15 cellular contexts compared by ENCODE assay signal in the genomic region with DNA sequence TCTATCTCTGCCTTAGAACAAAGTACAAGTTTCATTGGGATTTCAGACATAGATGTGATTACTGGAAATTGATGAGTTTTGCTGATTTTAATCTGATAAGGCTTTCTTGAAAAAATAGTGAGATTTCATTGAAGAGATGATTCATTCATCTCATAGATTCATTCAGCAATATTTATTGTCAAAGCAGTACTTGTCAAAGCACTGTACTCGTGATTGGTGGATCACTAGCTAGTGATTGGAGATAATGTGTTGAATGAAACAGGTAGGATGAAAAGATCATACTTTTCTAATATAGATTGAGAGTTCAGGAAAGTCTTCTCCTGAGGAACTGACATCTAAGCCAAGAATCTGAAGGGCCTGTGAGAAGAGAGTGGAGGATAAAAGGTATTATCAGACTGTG.
DNase-seq lines count a peak whose midpoint lies in the region; ATAC-seq and TF ChIP-seq lines count a peak whose summit lies in the region.
"Had no signal": no experiment of that assay in that cellular context is flagged by ENCODE, and none has a peak within 500 bp of the region (broad histone marks: within the 10 kb centered on the region; RNA-seq: fewer than 3 reads in every experiment).

No MANE protein-coding gene starts in this region.

- no peak overlapping the region for H3K4me3 Mint-ChIP-seq in activated CD8-positive, alpha-beta T cell treated with anti-CD3 and anti-CD28 coated beads for 36 hours
- H3K4me3 Mint-ChIP-seq in activated CD8-positive, alpha-beta T cell treated with anti-CD3 and anti-CD28 coated beads, Interleukin-2, amount 10 ng/mL, durations not matched to agents 7 days and 5 days, result no peak overlapping the region
- no peak overlapping the region for H3K4me3 Mint-ChIP-seq in stimulated activated naive CD8-positive, alpha-beta T cell treated with anti-CD3 and anti-CD28 coated beads, Interleukin-15, Interleukin-2, amounts not matched to agents 100 ng/mL and 50 ng/mL, for 24 hours
- no peak overlapping the region for H3K4me3 Mint-ChIP-seq in stimulated activated naive CD8-positive, alpha-beta T cell treated with anti-CD3 and anti-CD28 coated beads, Interleukin-15, amount 100 ng/mL, for 72 hours
- no peak overlapping the region for H3K4me3 Mint-ChIP-seq in memory B cell
- H3K4me3 Mint-ChIP-seq: CD4-positive, alpha-beta T cell had no signal

- CTCF ChIA-PET in activated CD8-positive, alpha-beta T cell treated with anti-CD3 and anti-CD28 coated beads for 36 hours (lab: Charles Lee), result no interaction called here
- CTCF ChIA-PET in activated CD8-positive, alpha-beta T cell treated with anti-CD3 and anti-CD28 coated beads, Interleukin-2, amount 10 ng/mL, durations not matched to agents 7 days and 5 days (lab: Charles Lee), result interaction anchor here (1.3 kb wide), 1 partner anchor 13 kb away, joined by 3 read pairs; no protein-coding TSS in a partner anchor

- H3K4me3 ChIP-seq in Peyer's patch, result no peak overlapping the region
- H3K4me3 ChIP-seq: BLaER1 treated with 17β-estradiol and CSF1 and Interleukin-3, amounts not matched to agents 10 nM and 100 nM; GM12878; GM23248 had no signal

- intact Hi-C loops in activated CD8-positive, alpha-beta T cell treated with anti-CD3 and anti-CD28 coated beads for 36 hours (cut with micrococcal nuclease), result no loop called here
- intact Hi-C loops in head of caudate nucleus (cut with DNase I), result no loop called here

- DNase-seq in activated CD8-positive, alpha-beta T cell treated with anti-CD3 and anti-CD28 coated beads for 36 hours, result no peak
- DNase-seq in activated CD8-positive, alpha-beta T cell treated with anti-CD3 and anti-CD28 coated beads, Interleukin-2, amount 10 ng/mL, durations not matched to agents 7 days and 5 days, result no peak
- no peak for DNase-seq in stimulated activated naive CD8-positive, alpha-beta T cell treated with anti-CD3 and anti-CD28 coated beads, Interleukin-15, amount 100 ng/mL, for 72 hours
- DNase-seq in memory B cell (ENCODE audit: low spot score in 2 of 2), result no peak
- DNase-seq in head of caudate nucleus, result no peak
- no peak for DNase-seq in Peyer's patch
- DNase-seq: ACHN; Calu3; CD4-positive, alpha-beta T cell; DMS 273 treated with DMSO at 0.1 percent for 48 hours; GM23248 had no signal

- H3K9me3 ChIP-seq in Peyer's patch, result no peaks in the 10 kb centered on the region
- H3K9me3 ChIP-seq: BLaER1 treated with 17β-estradiol and CSF1 and Interleukin-3, amounts not matched to agents 10 nM and 100 nM had no signal

- POLR2A ChIA-PET in activated CD8-positive, alpha-beta T cell treated with anti-CD3 and anti-CD28 coated beads for 36 hours (lab: Charles Lee), result no interaction called here
- POLR2A ChIA-PET in activated CD8-positive, alpha-beta T cell treated with anti-CD3 and anti-CD28 coated beads, Interleukin-2, amount 10 ng/mL, durations not matched to agents 7 days and 5 days (lab: Charles Lee), result interaction anchor here (0.5 kb wide), 1 partner anchor 70 kb away, joined by 3 read pairs; no protein-coding TSS in a partner anchor

- no peaks in the 10 kb centered on the region for H3K4me1 ChIP-seq in Peyer's patch
- H3K4me1 ChIP-seq: BLaER1 treated with 17β-estradiol and CSF1 and Interleukin-3, amounts not matched to agents 10 nM and 100 nM had no signal

- peaks cover 9% of the 10 kb centered on the region for H3K4me1 Mint-ChIP-seq in activated CD8-positive, alpha-beta T cell treated with anti-CD3 and anti-CD28 coated beads for 36 hours (ENCODE audit: low read depth)
- H3K4me1 Mint-ChIP-seq in activated CD8-positive, alpha-beta T cell treated with anti-CD3 and anti-CD28 coated beads, Interleukin-2, amount 10 ng/mL, durations not matched to agents 7 days and 5 days (ENCODE audit: low read depth), result no peaks in the 10 kb centered on the region
- H3K4me1 Mint-ChIP-seq in stimulated activated naive CD8-positive, alpha-beta T cell treated with anti-CD3 and anti-CD28 coated beads, Interleukin-15, Interleukin-2, amounts not matched to agents 100 ng/mL and 50 ng/mL, for 24 hours (ENCODE audit: low read depth), result peaks cover 7% of the 10 kb centered on the region
- H3K4me1 Mint-ChIP-seq in stimulated activated naive CD8-positive, alpha-beta T cell treated with anti-CD3 and anti-CD28 coated beads, Interleukin-15, amount 100 ng/mL, for 72 hours, result no peaks in the 10 kb centered on the region
- no peaks in the 10 kb centered on the region for H3K4me1 Mint-ChIP-seq in memory B cell

- no peak for TF ChIP-seq CTCF in activated CD8-positive, alpha-beta T cell treated with anti-CD3 and anti-CD28 coated beads for 36 hours (IDR thresholded peaks at IDR 0.05)
- TF ChIP-seq CTCF in Peyer's patch (IDR thresholded peaks at IDR 0.05), result no peak

- H3K9me3 Mint-ChIP-seq in activated CD8-positive, alpha-beta T cell treated with anti-CD3 and anti-CD28 coated beads for 36 hours, result no peaks in the 10 kb centered on the region
- H3K9me3 Mint-ChIP-seq in activated CD8-positive, alpha-beta T cell treated with anti-CD3 and anti-CD28 coated beads, Interleukin-2, amount 10 ng/mL, durations not matched to agents 7 days and 5 days (ENCODE audit: insufficient read depth), result no peaks in the 10 kb centered on the region
- no peaks in the 10 kb centered on the region for H3K9me3 Mint-ChIP-seq in stimulated activated naive CD8-positive, alpha-beta T cell treated with anti-CD3 and anti-CD28 coated beads, Interleukin-15, Interleukin-2, amounts not matched to agents 100 ng/mL and 50 ng/mL, for 24 hours
- no peaks in the 10 kb centered on the region for H3K9me3 Mint-ChIP-seq in stimulated activated naive CD8-positive, alpha-beta T cell treated with anti-CD3 and anti-CD28 coated beads, Interleukin-15, amount 100 ng/mL, for 72 hours
- H3K9me3 Mint-ChIP-seq in memory B cell, result no peaks in the 10 kb centered on the region
- H3K9me3 Mint-ChIP-seq: CD4-positive, alpha-beta T cell had no signal

- H3K27ac Mint-ChIP-seq in activated CD8-positive, alpha-beta T cell treated with anti-CD3 and anti-CD28 coated beads for 36 hours, result peak overlapping the region; percentile 21
- no peak overlapping the region for H3K27ac Mint-ChIP-seq in activated CD8-positive, alpha-beta T cell treated with anti-CD3 and anti-CD28 coated beads, Interleukin-2, amount 10 ng/mL, durations not matched to agents 7 days and 5 days
- H3K27ac Mint-ChIP-seq in stimulated activated naive CD8-positive, alpha-beta T cell treated with anti-CD3 and anti-CD28 coated beads, Interleukin-15, Interleukin-2, amounts not matched to agents 100 ng/mL and 50 ng/mL, for 24 hours, result peak overlapping the region; percentile 56
- peak overlapping the region in 1 of 2 donors; percentile 83 for H3K27ac Mint-ChIP-seq in stimulated activated naive CD8-positive, alpha-beta T cell treated with anti-CD3 and anti-CD28 coated beads, Interleukin-15, amount 100 ng/mL, for 72 hours
- H3K27ac Mint-ChIP-seq in memory B cell, result peak overlapping the region; percentile 32

- no peaks in the 10 kb centered on the region for H3K27me3 Mint-ChIP-seq in activated CD8-positive, alpha-beta T cell treated with anti-CD3 and anti-CD28 coated beads for 36 hours
- H3K27me3 Mint-ChIP-seq in activated CD8-positive, alpha-beta T cell treated with anti-CD3 and anti-CD28 coated beads, Interleukin-2, amount 10 ng/mL, durations not matched to agents 7 days and 5 days (ENCODE audit: low read depth), result no peaks in the 10 kb centered on the region
- no peaks in the 10 kb centered on the region for H3K27me3 Mint-ChIP-seq in stimulated activated naive CD8-positive, alpha-beta T cell treated with anti-CD3 and anti-CD28 coated beads, Interleukin-15, Interleukin-2, amounts not matched to agents 100 ng/mL and 50 ng/mL, for 24 hours
- H3K27me3 Mint-ChIP-seq in stimulated activated naive CD8-positive, alpha-beta T cell treated with anti-CD3 and anti-CD28 coated beads, Interleukin-15, amount 100 ng/mL, for 72 hours, result no peaks in the 10 kb centered on the region
- H3K27me3 Mint-ChIP-seq in memory B cell, result no peaks in the 10 kb centered on the region
- H3K27me3 Mint-ChIP-seq: CD4-positive, alpha-beta T cell had no signal

- no peak overlapping the region for H3K27ac ChIP-seq in Peyer's patch
- H3K27ac ChIP-seq: BLaER1 treated with 17β-estradiol and CSF1 and Interleukin-3, amounts not matched to agents 10 nM and 100 nM; GM23248; HL-60 had no signal

- TF ChIP-seq POLR2A in Peyer's patch (IDR thresholded peaks at IDR 0.05), result no peak

- H3K36me3 Mint-ChIP-seq in activated CD8-positive, alpha-beta T cell treated with anti-CD3 and anti-CD28 coated beads for 36 hours (ENCODE audit: low read depth), result peaks cover 38% of the 10 kb centered on the region
- H3K36me3 Mint-ChIP-seq in activated CD8-positive, alpha-beta T cell treated with anti-CD3 and anti-CD28 coated beads, Interleukin-2, amount 10 ng/mL, durations not matched to agents 7 days and 5 days (ENCODE audit: low read depth), result peaks cover 46% of the 10 kb centered on the region
- peaks cover 66% of the 10 kb centered on the region for H3K36me3 Mint-ChIP-seq in stimulated activated naive CD8-positive, alpha-beta T cell treated with anti-CD3 and anti-CD28 coated beads, Interleukin-15, Interleukin-2, amounts not matched to agents 100 ng/mL and 50 ng/mL, for 24 hours (ENCODE audit: low read depth)
- peaks cover 33% of the 10 kb centered on the region for H3K36me3 Mint-ChIP-seq in memory B cell

- no peak for ATAC-seq in activated CD8-positive, alpha-beta T cell treated with anti-CD3 and anti-CD28 coated beads for 36 hours
- ATAC-seq in activated CD8-positive, alpha-beta T cell treated with anti-CD3 and anti-CD28 coated beads, Interleukin-2, amount 10 ng/mL, durations not matched to agents 7 days and 5 days, result no peak
- ATAC-seq in stimulated activated naive CD8-positive, alpha-beta T cell treated with anti-CD3 and anti-CD28 coated beads, Interleukin-15, amount 100 ng/mL, for 72 hours, result no peak
- ATAC-seq in memory B cell (ENCODE audit: low read depth), result no peak
- ATAC-seq: GM12878 had no signal

- H3K27me3 ChIP-seq in Peyer's patch, result no peaks in the 10 kb centered on the region
- H3K27me3 ChIP-seq: BLaER1 treated with 17β-estradiol and CSF1 and Interleukin-3, amounts not matched to agents 10 nM and 100 nM had no signal

- H3K36me3 ChIP-seq in Peyer's patch, result peaks cover 0 to 79% (median 0%) of the 10 kb centered on the region in 3 donors
